ENCODE assay signal across 8 cellular contexts in genomic region chr22:50507421-50507990, GRCh38. TPM values are rescaled to one million over a fixed set of nuclear protein-coding genes. Genes with fewer than 3 reads are reported as not detected.
DNase-seq lines count a peak whose midpoint lies in the region; TF ChIP-seq lines count a peak whose summit lies in the region.

Gene LMF2, minus strand, starts transcription at chr22:50507702. Its CDS starts 27 bp downstream, at chr22:50507675.

- CTCF ChIA-PET in HEK293 (lab: Yijun Ruan, JAX) = interaction anchor here (0.6 to 3.8 kb wide), 6 partner anchors 9 to 165 kb away, joined by 3 to 32 read pairs (median 8); partner anchors contain the start of genes SCO2 and SYCE3

- peak within 1 kb of the TSS; percentile 97 for H4K8ac ChIP-seq in mesenchymal stem cell (ENCODE audit: low read length)

- H3K79me1 ChIP-seq in mesenchymal stem cell (replicated peaks; ENCODE audit: low read length, poor library complexity, severe bottlenecking) = peaks cover 29% of the 10 kb centered on the region

- H3K27me3 ChIP-seq in dorsolateral prefrontal cortex (no peaks in the 10 kb centered on the region), mesenchymal stem cell (ENCODE audit: control insufficient read depth in 1 of 2, insufficient read depth in 1 of 2, low read length in 2 of 2) (no peaks in the 10 kb centered on the region)

- peak within 1 kb of the TSS; percentile 80 for H2BK15ac ChIP-seq in mesenchymal stem cell (ENCODE audit: low read depth, poor library complexity, severe bottlenecking)

- no peaks in the 10 kb centered on the region for H3K9me3 ChIP-seq in HEK293 (ENCODE audit: control insufficient read depth, insufficient read depth, low read depth, low read length)
- no peaks in the 10 kb centered on the region for H3K9me3 ChIP-seq in mesenchymal stem cell (ENCODE audit: control insufficient read depth, low read length)

- peak within 1 kb of the TSS; percentile 97 for H3K9ac ChIP-seq in mesenchymal stem cell (ENCODE audit: low read length)

- peak within 1 kb of the TSS in 1 of 2 experiments; percentile 92 for H3K14ac ChIP-seq in mesenchymal stem cell (ENCODE audit: low read length in 2 of 2)

- H3K23ac ChIP-seq in mesenchymal stem cell (ENCODE audit: low read length in 2 of 2) = peak within 1 kb of the TSS in 1 of 2 experiments; percentile 46

- H3K27ac ChIP-seq in HEK293 (ENCODE audit: extremely low read depth, low read depth, low read length) = peak within 1 kb of the TSS; percentile 97
- H3K27ac ChIP-seq in dorsolateral prefrontal cortex = peak within 1 kb of the TSS; percentile 34 to 95 (median 85)
- peak within 1 kb of the TSS; percentile 60 for H3K27ac ChIP-seq in mesenchymal stem cell (ENCODE audit: low read length, poor library complexity, severe bottlenecking)

- intact Hi-C loops in dorsolateral prefrontal cortex (cut with DNase I) = loop anchor here in 1 of 2 donors (5.0 to 10.0 kb wide), 2 partner anchors 35 to 233 kb away; partner anchors contain the start of gene MAPK11

- H3K18ac ChIP-seq in mesenchymal stem cell (ENCODE audit: low read depth in 1 of 2, low read length in 2 of 2) = peak within 1 kb of the TSS; percentile 97

- peak within 1 kb of the TSS; percentile 64 for H3K4me2 ChIP-seq in mesenchymal stem cell (ENCODE audit: low read length, poor library complexity, severe bottlenecking)

- peak within 1 kb of the TSS; percentile 95 for H4K91ac ChIP-seq in mesenchymal stem cell (ENCODE audit: low read length)

- H2AK5ac ChIP-seq in mesenchymal stem cell (ENCODE audit: low read length, severe bottlenecking) = no peak within 1 kb of the TSS

- H3K36me3 ChIP-seq in HEK293 (ENCODE audit: control insufficient read depth in 2 of 2, insufficient read depth in 1 of 2, low read length in 2 of 2) = peaks cover 2 to 42% of the 10 kb centered on the region in 2 experiments; a peak in 2 of 3 replicates
- H3K36me3 ChIP-seq in mesenchymal stem cell (ENCODE audit: control insufficient read depth in 1 of 2, insufficient read depth in 2 of 2, low read depth in 1 of 2, low read length in 2 of 2) = peaks cover 29 to 37% of the 10 kb centered on the region in 2 experiments

- 0% methylated on average over 9 of the region's 62 CpGs for WGBS in mesenchymal stem cell

- no peak within 1 kb of the TSS for H2BK12ac ChIP-seq in mesenchymal stem cell (ENCODE audit: low read length in 2 of 2)

- DNase-seq in NCI-H1105 (lab: John Stamatoyannopoulos, UW) (peak; percentile 93), dorsolateral prefrontal cortex (peak; percentile 76 to 92 (median 86)), mesenchymal stem cell (peak; percentile 79), GDM1 (lab: John Stamatoyannopoulos, UW) (no peak)
- peak; percentile 90 to 91 for DNase-seq in activated CD4-positive, alpha-beta T cell treated with anti-CD3 and anti-CD28 coated beads, Interleukin-2, amount 50 U/mL, for 4 hours
- DNase-seq in stimulated activated CD8-positive, alpha-beta memory T cell treated with anti-CD3 and anti-CD28 coated beads, Interleukin-12 subunit alpha, Interleukin-12 subunit beta, amount 100 ng/mL, for 1 hour (ENCODE audit: low read depth) = peak; percentile 85

- no peak within 1 kb of the TSS for H2BK5ac ChIP-seq in mesenchymal stem cell (ENCODE audit: low read depth, low read length, poor library complexity, severe bottlenecking)

- peak within 1 kb of the TSS; percentile 41 to 80 for H3K4ac ChIP-seq in mesenchymal stem cell (ENCODE audit: low read depth in 1 of 2, low read length in 2 of 2)

- H3K4me1 ChIP-seq in HEK293 (ENCODE audit: control insufficient read depth, insufficient read depth, low read length) (peaks cover 8% of the 10 kb centered on the region), mesenchymal stem cell (ENCODE audit: control insufficient read depth, insufficient read depth, low read depth, low read length) (peaks cover 12% of the 10 kb centered on the region)

- POLR2A ChIA-PET in HEK293 (lab: Yijun Ruan, JAX) = interaction anchor here (0.5 to 6.0 kb wide), 27 partner anchors 9 to 264 kb away, joined by 3 to 189 read pairs (median 5); partner anchors contain the start of genes ARSA, CHKB, HDAC10 and KLHDC7B

- H3K4me3 ChIP-seq in GM08714 (ENCODE audit: low read length) (peak within 1 kb of the TSS; percentile 87), HEK293 (ENCODE audit: low read depth, low read length) (peak within 1 kb of the TSS; percentile 100), dorsolateral prefrontal cortex (peak within 1 kb of the TSS; percentile 72 to 100 (median 92)), mesenchymal stem cell (ENCODE audit: insufficient read depth in 1 of 2, low read depth in 1 of 2, low read length in 2 of 2) (peak within 1 kb of the TSS; percentile 99 to 100)

- H2BK120ac ChIP-seq in mesenchymal stem cell (ENCODE audit: low read depth, low read length) = no peak within 1 kb of the TSS

- peak within 1 kb of the TSS; percentile 55 for H2AFZ ChIP-seq in mesenchymal stem cell (ENCODE audit: low read depth, low read length)

- TF ChIP-seq CTCF in HEK293 (tag by site-specific recombination; IDR thresholded peaks at IDR 0.05) = peak; percentile 36; the same call in 1 of the 2 replicates
- peak in 35 of 56 donors; percentile 6 to 42 (median 25) for TF ChIP-seq CTCF in dorsolateral prefrontal cortex (IDR thresholded peaks at IDR 0.05 in 54 of 56, conservative IDR thresholded peaks at IDR 0.05 in 2 of 56; ENCODE audit: low read depth in 1 of 56, partially characterized antibody in 56 of 56)

TF ChIP-seq in HEK293, 187 proteins besides CTCF, POLR2A, EP300 and RAD21 (continues in another document):
- TF ChIP-seq ZBTB8A (tag by site-specific recombination; IDR thresholded peaks at IDR 0.05) (peak; percentile 64), SALL2 (tag by site-specific recombination; IDR thresholded peaks at IDR 0.05; ENCODE audit: borderline replicate concordance) (no peak), ZNF394 (tag by site-specific recombination; IDR thresholded peaks at IDR 0.05; ENCODE audit: borderline replicate concordance) (no peak; the same call in 1 of the 2 replicates), SP3 (tag by site-specific recombination; IDR thresholded peaks at IDR 0.05) (peak; percentile 38; the same call in 1 of the 2 replicates), SP7 (tag by site-specific recombination; IDR thresholded peaks at IDR 0.05) (peak; percentile 53; the same call in 1 of the 2 replicates), HIC1 (tag by site-specific recombination; IDR thresholded peaks at IDR 0.05) (no peak), ZSCAN30 (tag by site-specific recombination; IDR thresholded peaks at IDR 0.05) (0 out of 2 replicates have a peak, but pooled peaks have one; percentile 32), ZNF248 (tag by site-specific recombination; IDR thresholded peaks at IDR 0.05) (no peak), ZNF350 (tag by site-specific recombination; IDR thresholded peaks at IDR 0.05) (no peak), PRDM10 (tag by site-specific recombination; IDR thresholded peaks at IDR 0.05) (no peak), ZBTB20 (tag by site-specific recombination; IDR thresholded peaks at IDR 0.05) (peak; percentile 24; the same call in 1 of the 2 replicates), ZEB2 (tag by site-specific recombination; IDR thresholded peaks at IDR 0.05) (0 out of 2 replicates have a peak, but pooled peaks have one; percentile 16), KLF9 (tag by site-specific recombination; IDR thresholded peaks at IDR 0.05; ENCODE audit: low read depth) (peak; percentile 63; the same call in 1 of the 2 replicates), KLF16 (tag by site-specific recombination; IDR thresholded peaks at IDR 0.05) (0 out of 2 replicates have a peak, but pooled peaks have one; percentile 33)

RNA-seq across cellular contexts. Expression of gene LMF2, which starts in this region (rescaled TPM):
- 10 to 100 TPM; 32.4 to 63.2 (median 43.6) TPM for total RNA-seq in dorsolateral prefrontal cortex
- 81.8 TPM for polyA plus RNA-seq in mesenchymal stem cell (2013, experiment 1 of 2)
- polyA plus RNA-seq in mesenchymal stem cell (2013, experiment 2 of 2) = 79.8 TPM
